Comparison of ENCODE assay signal across 1 cellular context in the genomic region with DNA sequence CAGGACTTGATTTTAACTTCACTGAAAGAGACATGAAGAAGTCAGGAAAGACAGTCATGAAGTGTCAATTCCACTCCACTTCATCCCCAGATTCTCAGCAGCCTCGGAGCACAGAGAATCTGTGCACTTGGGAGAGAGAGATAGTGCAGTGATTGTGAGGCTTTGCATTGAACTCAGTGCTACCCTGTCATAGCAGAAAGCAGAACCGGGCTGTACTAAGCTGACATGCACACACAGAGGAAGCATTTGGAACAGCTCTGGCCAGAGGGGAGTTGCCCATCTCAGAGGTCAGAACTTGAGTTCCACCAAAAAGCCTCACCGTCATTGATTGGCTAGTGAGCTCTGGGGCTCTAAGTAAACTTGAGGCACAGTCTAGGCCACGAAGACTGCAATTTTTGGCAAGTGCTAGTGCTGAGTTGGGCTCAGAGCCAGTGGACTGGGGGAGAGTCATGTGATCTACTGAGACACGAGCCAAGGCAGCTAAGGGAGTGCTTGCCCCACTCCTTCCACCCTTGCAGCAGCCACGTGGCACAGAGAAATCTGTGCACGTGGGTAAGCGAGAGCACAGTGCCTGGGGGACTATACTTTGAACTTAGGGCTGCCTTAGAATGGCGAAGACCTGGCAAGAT.
TF ChIP-seq lines count a peak whose summit lies in the region.

No MANE protein-coding gene starts in this region.

TF ChIP-seq in H1, 55 proteins besides CTCF, POLR2A, EP300 and RAD21 (continued from another document):
- TF ChIP-seq, protein P1, sequence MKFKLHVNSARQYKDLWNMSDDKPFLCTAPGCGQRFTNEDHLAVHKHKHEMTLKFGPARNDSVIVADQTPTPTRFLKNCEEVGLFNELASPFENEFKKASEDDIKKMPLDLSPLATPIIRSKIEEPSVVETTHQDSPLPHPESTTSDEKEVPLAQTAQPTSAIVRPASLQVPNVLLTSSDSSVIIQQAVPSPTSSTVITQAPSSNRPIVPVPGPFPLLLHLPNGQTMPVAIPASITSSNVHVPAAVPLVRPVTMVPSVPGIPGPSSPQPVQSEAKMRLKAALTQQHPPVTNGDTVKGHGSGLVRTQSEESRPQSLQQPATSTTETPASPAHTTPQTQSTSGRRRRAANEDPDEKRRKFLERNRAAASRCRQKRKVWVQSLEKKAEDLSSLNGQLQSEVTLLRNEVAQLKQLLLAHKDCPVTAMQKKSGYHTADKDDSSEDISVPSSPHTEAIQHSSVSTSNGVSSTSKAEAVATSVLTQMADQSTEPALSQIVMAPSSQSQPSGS (IDR thresholded peaks at IDR 0.05; ENCODE audit: low read length), result no peak
- TF ChIP-seq RBBP5 (IDR thresholded peaks at IDR 0.05; ENCODE audit: borderline replicate concordance, low read depth, low read length) (no peak), KDM4A (IDR thresholded peaks at IDR 0.05; ENCODE audit: low read depth, low read length, severe bottlenecking) (no peak), TEAD4 (IDR thresholded peaks at IDR 0.05; ENCODE audit: low read depth, low read length) (no peak), TAF1 (IDR thresholded peaks at IDR 0.05; ENCODE audit: low read depth, low read length) (no peak), SP2 (IDR thresholded peaks at IDR 0.05; ENCODE audit: low read length) (no peak), RNF2 (IDR thresholded peaks at IDR 0.05; ENCODE audit: borderline replicate concordance, low read depth, low read length, missing control alignments, poor library complexity, severe bottlenecking) (no peak), CREB1 (IDR thresholded peaks at IDR 0.05) (no peak), FOSL1 (IDR thresholded peaks at IDR 0.05; ENCODE audit: insufficient read depth, low read depth, low read length) (no peak), EGR1 (IDR thresholded peaks at IDR 0.05; ENCODE audit: borderline replicate concordance, low read depth, low read length) (no peak), NRF1 (IDR thresholded peaks at IDR 0.05; ENCODE audit: low read depth, low read length) (no peak), SP4 (IDR thresholded peaks at IDR 0.05; ENCODE audit: low read length) (no peak), HDAC2 (IDR thresholded peaks at IDR 0.05; ENCODE audit: borderline replicate concordance in 1 of 2, low read depth in 2 of 2, low read length in 2 of 2) (no peak)
